Comparison of ENCODE assay signal across 35 cellular contexts in the genomic region with DNA sequence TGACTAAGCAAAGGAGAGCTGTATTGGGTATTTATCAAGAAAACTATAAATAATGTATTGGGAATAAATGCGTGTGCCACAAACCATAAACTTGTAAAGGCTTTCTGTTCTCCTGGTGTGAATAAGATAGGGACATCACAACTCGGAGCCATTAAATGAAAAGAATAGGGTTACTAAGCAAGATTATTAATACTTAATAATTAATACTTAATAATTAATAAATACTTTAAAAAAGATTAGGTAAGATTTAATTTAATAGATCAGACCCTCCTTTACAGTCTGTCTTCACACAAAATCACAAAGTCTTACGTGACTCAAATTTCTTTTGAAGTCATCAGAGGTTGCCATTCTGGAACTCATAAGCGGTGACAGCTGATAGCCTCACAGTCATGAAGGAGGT.
DNase-seq lines count a peak whose midpoint lies in the region; ATAC-seq, FAIRE-seq and TF ChIP-seq lines count a peak whose summit lies in the region.
"Had no signal": no experiment of that assay in that cellular context is flagged by ENCODE, and none has a peak within 500 bp of the region (broad histone marks: within the 10 kb centered on the region; RNA-seq: fewer than 3 reads in every experiment).

No MANE protein-coding gene starts in this region.

- H3K9me3 Mint-ChIP-seq in MCF 10A (ENCODE audit: unreplicated experiment), result no peaks in the 10 kb centered on the region

- dilution Hi-C loops in mammary epithelial cell (cut with HindIII; ENCODE audit: low sequenced_read_pairs), result no loop called here
- dilution Hi-C loops in keratinocyte (cut with MboI; ENCODE audit: extremely low pct_ligation_motif_present, low sequenced_read_pairs), result no loop called here

- no peak for FAIRE-seq in K562 (lab: Jason Lieb, UNC)
- no peak for FAIRE-seq in keratinocyte (lab: Jason Lieb, UNC)
- FAIRE-seq: A204.1, A549, D721Med had no signal

- DNase-seq in mammary epithelial cell (no peak), MCF 10A (ENCODE audit: unreplicated experiment) (no peak), K562 (ENCODE audit: extremely low read depth in 1 of 4, low spot score in 3 of 4) (no peak), keratinocyte (ENCODE audit: low read depth, low spot score) (no peak), Ammon's horn (ENCODE audit: low spot score) (no peak), kidney glomerular epithelial cell (lab: John Stamatoyannopoulos, UW) (no peak)
- DNase-seq: 8988T; ACHN; AML-193; BE2C; C1 segment of cervical spinal cord; Caco-2; Calu3; CD4-positive, alpha-beta memory T cell; CD4-positive, alpha-beta T cell; CD4-positive, CD25-positive, alpha-beta regulatory T cell; CD8-positive, alpha-beta memory T cell; CD8-positive, alpha-beta T cell; COR-L47; DMS 273 treated with DMSO at 0.1 percent for 48 hours; DMS153; DMS53; DMS79; DMS79 treated with DMSO at 0.1 percent for 48 hours; DND-41; EL had no signal

- H3K27ac ChIP-seq in mammary epithelial cell (ENCODE audit: insufficient read depth, low read depth, low read length) (peak overlapping the region; percentile 54), K562 (ENCODE audit: extremely low read depth, low read depth, low read length) (no peak overlapping the region), keratinocyte (ENCODE audit: control insufficient read depth, insufficient read depth, low read length) (no peak overlapping the region)
- H3K27ac ChIP-seq: 22Rv1; A549; BLaER1; BLaER1 treated with 17β-estradiol and CSF1 and Interleukin-3, amounts not matched to agents 10 nM and 100 nM; C4-2B had no signal

- no peak overlapping the region for H2AFZ ChIP-seq in mammary epithelial cell (ENCODE audit: low read depth, low read length)
- H2AFZ ChIP-seq in K562 (ENCODE audit: low read depth, low read length), result no peak overlapping the region
- no peak overlapping the region for H2AFZ ChIP-seq in keratinocyte (ENCODE audit: control insufficient read depth, low read length)

- H3K9me3 ChIP-seq in mammary epithelial cell (replicated peaks; ENCODE audit: insufficient read depth, low read length), result no peaks in the 10 kb centered on the region
- no peaks in the 10 kb centered on the region; the same call in 1 of the 2 replicates for H3K9me3 ChIP-seq in K562 (replicated peaks; ENCODE audit: control insufficient read depth, insufficient read depth, low read depth, low read length)
- H3K9me3 ChIP-seq in keratinocyte (ENCODE audit: control insufficient read depth, low read depth, low read length), result no peaks in the 10 kb centered on the region
- H3K9me3 ChIP-seq: A549, BE2C, Caco-2 had no signal

- H3K4me1 Mint-ChIP-seq in MCF 10A (ENCODE audit: insufficient read depth, unreplicated experiment), result no peaks in the 10 kb centered on the region
- H3K4me1 Mint-ChIP-seq: B cell; CD14-positive monocyte; CD4-positive, alpha-beta memory T cell; CD8-positive, alpha-beta memory T cell had no signal

- TF ChIP-seq RAD21 in K562 (CRISPR knock-in tag; conservative IDR thresholded peaks at IDR 0.05 in 1 of 2, IDR thresholded peaks at IDR 0.05 in 1 of 2), result no peak

- WGBS in mammary epithelial cell (ENCODE audit: low coverage, missing lambda C conversion rate), result 69% methylated on average over 4 of the region's 4 CpGs
- WGBS in K562 (ENCODE audit: insufficient coverage, low coverage, missing lambda C conversion rate), result 3% methylated on average over 4 of the region's 4 CpGs

- TF ChIP-seq CTCF in mammary epithelial cell (conservative IDR thresholded peaks at IDR 0.05 in 1 of 2, IDR thresholded peaks at IDR 0.05 in 1 of 2; ENCODE audit: extremely low read depth in 1 of 2, insufficient read depth in 1 of 2, low read depth in 1 of 2, low read length in 2 of 2) (no peak), MCF 10A (IDR thresholded peaks at IDR 0.05; ENCODE audit: unreplicated experiment) (no peak), K562 (IDR thresholded peaks at IDR 0.05 in 2 of 3, conservative IDR thresholded peaks at IDR 0.05 in 1 of 3; ENCODE audit: insufficient read depth in 2 of 3, low read depth in 1 of 3, low read length in 3 of 3) (no peak), keratinocyte (optimal IDR thresholded peaks at IDR 0.05 in 1 of 3, IDR thresholded peaks at IDR 0.05 in 1 of 3, conservative IDR thresholded peaks at IDR 0.05 in 1 of 3; ENCODE audit: extremely low read depth in 1 of 3, insufficient read depth in 2 of 3, low read length in 3 of 3) (no peak)

- no peak overlapping the region for H3K27ac Mint-ChIP-seq in MCF 10A (ENCODE audit: low read depth, unreplicated experiment)
- H3K27ac Mint-ChIP-seq: B cell; CD14-positive monocyte; CD4-positive, alpha-beta memory T cell; CD4-positive, alpha-beta T cell; CD4-positive, CD25-positive, alpha-beta regulatory T cell; CD8-positive, alpha-beta memory T cell; CD8-positive, alpha-beta T cell had no signal

- POLR2A ChIA-PET in MCF 10A (lab: Yijun Ruan, JAX), result interaction anchor here (0.6 kb wide), 1 partner anchor 295 kb away, joined by 3 read pairs; no protein-coding TSS in a partner anchor
- POLR2A ChIA-PET in K562 (lab: Yijun Ruan, JAX), result no interaction called here

- H3K27me3 ChIP-seq in mammary epithelial cell (ENCODE audit: insufficient read depth, low read length), result no peaks in the 10 kb centered on the region
- H3K27me3 ChIP-seq in K562 (ENCODE audit: control insufficient read depth in 2 of 2, insufficient read depth in 2 of 2, low read length in 2 of 2), result no peaks in the 10 kb centered on the region
- no peaks in the 10 kb centered on the region for H3K27me3 ChIP-seq in keratinocyte (ENCODE audit: control insufficient read depth, extremely low read depth, insufficient read depth, low read length)
- H3K27me3 ChIP-seq: BE2C; BLaER1; BLaER1 treated with 17β-estradiol and CSF1 and Interleukin-3, amounts not matched to agents 10 nM and 100 nM had no signal

- no peak for TF ChIP-seq POLR2A in K562 (conservative IDR thresholded peaks at IDR 0.05)

- no peaks in the 10 kb centered on the region for H3K36me3 Mint-ChIP-seq in MCF 10A (ENCODE audit: insufficient read depth, unreplicated experiment)
- H3K36me3 Mint-ChIP-seq: CD14-positive monocyte; CD4-positive, CD25-positive, alpha-beta regulatory T cell; CD8-positive, alpha-beta memory T cell; CD8-positive, alpha-beta T cell had no signal

- BruUV-seq in mammary epithelial cell (replicated peaks; lab: Mats Ljungman, UMichigan), result no TSS peak
- no TSS peak for BruUV-seq in MCF 10A (replicated peaks; lab: Mats Ljungman, UMichigan)
- BruUV-seq in K562 (replicated peaks; lab: Mats Ljungman, UMichigan), result no TSS peak

- intact Hi-C loops in mammary epithelial cell (cut with micrococcal nuclease), result no loop called here
- intact Hi-C loops in MCF 10A (cut with micrococcal nuclease), result no loop called here
- intact Hi-C loops in K562 (cut with micrococcal nuclease), result no loop called here

- CTCF ChIA-PET in mammary epithelial cell (lab: Charles Lee; ENCODE audit: low non-redundant PET), result interaction anchor here (0.6 kb wide), 2 partner anchors 226 to 710 kb away, joined by 3 read pairs; no protein-coding TSS in a partner anchor
- CTCF ChIA-PET in MCF 10A (lab: Yijun Ruan, JAX), result no interaction called here
- CTCF ChIA-PET in K562 (lab: Yijun Ruan, JAX; ENCODE audit: low intra/inter-chr PET ratio), result no interaction called here

- H3K4me3 Mint-ChIP-seq in MCF 10A (ENCODE audit: unreplicated experiment), result no peak overlapping the region
- H3K4me3 Mint-ChIP-seq: B cell; CD14-positive monocyte; CD4-positive, alpha-beta memory T cell; CD4-positive, alpha-beta T cell; CD8-positive, alpha-beta memory T cell; CD8-positive, alpha-beta T cell had no signal

- H3K27me3 Mint-ChIP-seq in MCF 10A (ENCODE audit: insufficient read depth, unreplicated experiment), result no peaks in the 10 kb centered on the region
- H3K27me3 Mint-ChIP-seq: B cell; CD4-positive, alpha-beta memory T cell; CD4-positive, alpha-beta T cell; CD4-positive, CD25-positive, alpha-beta regulatory T cell had no signal

- no peaks in the 10 kb centered on the region for H3K36me3 ChIP-seq in mammary epithelial cell (ENCODE audit: insufficient read depth, low read length)
- no peaks in the 10 kb centered on the region for H3K36me3 ChIP-seq in K562 (ENCODE audit: control insufficient read depth, insufficient read depth, low read length)
- no peaks in the 10 kb centered on the region for H3K36me3 ChIP-seq in keratinocyte (ENCODE audit: control insufficient read depth in 2 of 2, extremely low read depth in 1 of 2, insufficient read depth in 2 of 2, low read length in 2 of 2)
- H3K36me3 ChIP-seq: BE2C; BLaER1 treated with 17β-estradiol and CSF1 and Interleukin-3, amounts not matched to agents 10 nM and 100 nM had no signal

- no peaks in the 10 kb centered on the region for H3K79me2 ChIP-seq in mammary epithelial cell (ENCODE audit: insufficient read depth, low read length)
- H3K79me2 ChIP-seq in K562 (ENCODE audit: control insufficient read depth, insufficient read depth, low read length), result no peaks in the 10 kb centered on the region
- H3K79me2 ChIP-seq in keratinocyte (ENCODE audit: control insufficient read depth, insufficient read depth, low read length), result no peaks in the 10 kb centered on the region

- H3K4me1 ChIP-seq in mammary epithelial cell (ENCODE audit: insufficient read depth, low read length) (peaks cover 11% of the 10 kb centered on the region), K562 (replicated peaks in 1 of 2; ENCODE audit: control insufficient read depth in 2 of 2, insufficient read depth in 2 of 2, low read length in 2 of 2) (no peaks in the 10 kb centered on the region), keratinocyte (ENCODE audit: control insufficient read depth, extremely low read depth, insufficient read depth, low read length) (peaks cover 3% of the 10 kb centered on the region)
- H3K4me1 ChIP-seq: A549, BE2C, Caco-2 had no signal

- H3K9me1 ChIP-seq in K562 (ENCODE audit: control insufficient read depth, insufficient read depth, low read length) (no peaks in the 10 kb centered on the region), keratinocyte (ENCODE audit: control insufficient read depth, extremely low read depth, insufficient read depth, low read length) (no peaks in the 10 kb centered on the region)

- no peak overlapping the region for H3K9ac ChIP-seq in mammary epithelial cell (ENCODE audit: insufficient read depth, low read length)
- no peak overlapping the region for H3K9ac ChIP-seq in K562 (ENCODE audit: insufficient read depth in 1 of 2, low read depth in 2 of 2, low read length in 2 of 2)
- no peak overlapping the region for H3K9ac ChIP-seq in keratinocyte (ENCODE audit: control insufficient read depth, extremely low read depth, insufficient read depth, low read length)
- H3K9ac ChIP-seq: BLaER1; BLaER1 treated with 17β-estradiol and CSF1 and Interleukin-3, amounts not matched to agents 10 nM and 100 nM had no signal

- in situ Hi-C loops in mammary epithelial cell (cut with MboI; ENCODE audit: low sequenced_read_pairs in 2 of 2), result no loop called here
- in situ Hi-C loops in K562 (cut with MboI), result no loop called here

- H3K4me3 ChIP-seq in mammary epithelial cell (replicated peaks in 1 of 3; ENCODE audit: insufficient read depth in 1 of 3, low read depth in 2 of 3, low read length in 3 of 3) (no peak overlapping the region), K562 (no peak overlapping the region), keratinocyte (ENCODE audit: control insufficient read depth in 2 of 3, extremely low read depth in 1 of 3, insufficient read depth in 2 of 3, low read depth in 1 of 3, low read length in 3 of 3) (no peak overlapping the region)
- H3K4me3 ChIP-seq: A549; BLaER1; BLaER1 treated with 17β-estradiol and CSF1 and Interleukin-3, amounts not matched to agents 10 nM and 100 nM had no signal

- H3K4me2 ChIP-seq in mammary epithelial cell (ENCODE audit: insufficient read depth, low read depth, low read length) (no peak overlapping the region), K562 (ENCODE audit: insufficient read depth, low read length) (no peak overlapping the region), keratinocyte (ENCODE audit: control insufficient read depth, extremely low read depth, insufficient read depth, low read depth, low read length) (peak overlapping the region; percentile 22)
- H3K4me2 ChIP-seq: A549; BLaER1; BLaER1 treated with 17β-estradiol and CSF1 and Interleukin-3, amounts not matched to agents 10 nM and 100 nM had no signal

- H4K20me1 ChIP-seq in mammary epithelial cell (ENCODE audit: insufficient read depth, low read length) (no peaks in the 10 kb centered on the region), K562 (replicated peaks; ENCODE audit: control insufficient read depth, insufficient read depth, low read length) (no peaks in the 10 kb centered on the region), keratinocyte (ENCODE audit: control insufficient read depth, extremely low read depth, insufficient read depth, low read length) (no peaks in the 10 kb centered on the region)
- H4K20me1 ChIP-seq: BLaER1; BLaER1 treated with 17β-estradiol and CSF1 and Interleukin-3, amounts not matched to agents 10 nM and 100 nM had no signal

- no peak for TF ChIP-seq EP300 in K562 (IDR thresholded peaks at IDR 0.05; ENCODE audit: low read length)

- ATAC-seq in K562, result no peak
- ATAC-seq: A549; CD8-positive, alpha-beta T cell had no signal
